In genomic region chr4:129095811-129096454, GRCh38 we compare ENCODE assay signal across 8 cellular contexts. TPM values are rescaled to one million over a fixed set of nuclear protein-coding genes. Genes with fewer than 3 reads are reported as not detected.
A peak's percentile ranks its signal among the peaks of the same experiment; 100 is the strongest.
DNase-seq lines count a peak whose midpoint lies in the region; ATAC-seq and TF ChIP-seq lines count a peak whose summit lies in the region.

Gene C4orf33 (plus strand): TSS chr4:129096152. CDS start chr4:129102611, 6,459 bp downstream.

- peak; percentile 41 for ATAC-seq in GM19438 (IDR thresholded peaks at IDR 0.05; ENCODE audit: low read depth, unreplicated experiment)
- ATAC-seq in HG03571 (IDR thresholded peaks at IDR 0.05; ENCODE audit: unreplicated experiment) = peak; percentile 42

- H3K27me3 Mint-ChIP-seq in CD8-positive, alpha-beta memory T cell = no peaks in the 10 kb centered on the region
- H3K27me3 Mint-ChIP-seq in nephron (ENCODE audit: low read depth) = no peaks in the 10 kb centered on the region
- H3K27me3 Mint-ChIP-seq in stimulated activated naive CD8-positive, alpha-beta T cell treated with anti-CD3 and anti-CD28 coated beads, Interleukin-15, Interleukin-2, amounts not matched to agents 100 ng/mL and 50 ng/mL, for 24 hours = no peaks in the 10 kb centered on the region

- no peak for TF ChIP-seq CTCF in nephron (IDR thresholded peaks at IDR 0.05; ENCODE audit: unreplicated experiment in 3 of 3)

- peak within 1 kb of the TSS; percentile 89 for H3K27ac ChIP-seq in CD8-positive, alpha-beta memory T cell (ENCODE audit: low read depth, low read length)

- POLR2A ChIA-PET in CD8-positive, alpha-beta memory T cell (lab: Charles Lee) = no interaction called here

- no peaks in the 10 kb centered on the region for H3K9me3 ChIP-seq in CD8-positive, alpha-beta memory T cell (ENCODE audit: low read length)

- no peaks in the 10 kb centered on the region for H3K9me3 Mint-ChIP-seq in CD8-positive, alpha-beta memory T cell
- H3K9me3 Mint-ChIP-seq in nephron = no peaks in the 10 kb centered on the region
- no peaks in the 10 kb centered on the region for H3K9me3 Mint-ChIP-seq in stimulated activated naive CD8-positive, alpha-beta T cell treated with anti-CD3 and anti-CD28 coated beads, Interleukin-15, Interleukin-2, amounts not matched to agents 100 ng/mL and 50 ng/mL, for 24 hours

- DNase-seq in CD8-positive, alpha-beta memory T cell = peak; percentile 53 to 83 (median 70)
- DNase-seq in RKO (ENCODE audit: low spot score) (peak; percentile 87), fibroblast of peridontal ligament (ENCODE audit: extremely low read depth) (peak; percentile 77)
- peak; percentile 36 to 51 for DNase-seq in activated T-helper 1 cell treated with anti-CD3 and anti-CD28 coated beads, Interleukin-2, amount 50 U/mL, for 16 hours (ENCODE audit: low read depth in 1 of 2, low spot score in 1 of 2)

- peaks cover 24% of the 10 kb centered on the region for H3K4me1 ChIP-seq in CD8-positive, alpha-beta memory T cell (ENCODE audit: insufficient read depth, low read length)

- peak within 1 kb of the TSS in 7 of 8 donors; percentile 48 to 99 (median 98) for H3K27ac Mint-ChIP-seq in CD8-positive, alpha-beta memory T cell
- peak within 1 kb of the TSS; percentile 95 to 99 (median 98) for H3K27ac Mint-ChIP-seq in nephron
- H3K27ac Mint-ChIP-seq in stimulated activated naive CD8-positive, alpha-beta T cell treated with anti-CD3 and anti-CD28 coated beads, Interleukin-15, Interleukin-2, amounts not matched to agents 100 ng/mL and 50 ng/mL, for 24 hours = peak within 1 kb of the TSS; percentile 93

- H3K4me1 Mint-ChIP-seq in CD8-positive, alpha-beta memory T cell = peaks cover 24 to 40% (median 33%) of the 10 kb centered on the region in 3 donors
- peaks cover 13% of the 10 kb centered on the region for H3K4me1 Mint-ChIP-seq in nephron
- peaks cover 36% of the 10 kb centered on the region for H3K4me1 Mint-ChIP-seq in stimulated activated naive CD8-positive, alpha-beta T cell treated with anti-CD3 and anti-CD28 coated beads, Interleukin-15, Interleukin-2, amounts not matched to agents 100 ng/mL and 50 ng/mL, for 24 hours (ENCODE audit: low read depth)

- peaks cover 0 to 4% (median 0%) of the 10 kb centered on the region in 3 donors for H3K36me3 Mint-ChIP-seq in CD8-positive, alpha-beta memory T cell
- H3K36me3 Mint-ChIP-seq in nephron (ENCODE audit: low read depth) = no peaks in the 10 kb centered on the region
- H3K36me3 Mint-ChIP-seq in stimulated activated naive CD8-positive, alpha-beta T cell treated with anti-CD3 and anti-CD28 coated beads, Interleukin-15, Interleukin-2, amounts not matched to agents 100 ng/mL and 50 ng/mL, for 24 hours (ENCODE audit: low read depth) = no peaks in the 10 kb centered on the region

- CTCF ChIA-PET in CD8-positive, alpha-beta memory T cell (lab: Charles Lee) = interaction anchor here (1.0 kb wide), 1 partner anchor 312 kb away, joined by 3 read pairs; no protein-coding TSS in a partner anchor

- H3K4me3 Mint-ChIP-seq in CD8-positive, alpha-beta memory T cell = peak within 1 kb of the TSS; percentile 94 to 99 (median 97)
- H3K4me3 Mint-ChIP-seq in nephron = peak within 1 kb of the TSS; percentile 88 to 98 (median 95)
- peak within 1 kb of the TSS; percentile 96 for H3K4me3 Mint-ChIP-seq in stimulated activated naive CD8-positive, alpha-beta T cell treated with anti-CD3 and anti-CD28 coated beads, Interleukin-15, Interleukin-2, amounts not matched to agents 100 ng/mL and 50 ng/mL, for 24 hours

- H3K27me3 ChIP-seq in CD8-positive, alpha-beta memory T cell (ENCODE audit: insufficient read depth, low read length, poor library complexity, severe bottlenecking) = no peaks in the 10 kb centered on the region

- H3K36me3 ChIP-seq in CD8-positive, alpha-beta memory T cell (ENCODE audit: insufficient read depth, low read length) = no peaks in the 10 kb centered on the region

- peak within 1 kb of the TSS; percentile 97 for H3K4me3 ChIP-seq in CD8-positive, alpha-beta memory T cell (ENCODE audit: low read length)

RNA-seq across cellular contexts. Expression of gene C4orf33, which starts in this region (rescaled TPM):
- 1 to 10 TPM; 6.8 to 7.5 TPM for total RNA-seq in CD8-positive, alpha-beta memory T cell
- polyA plus RNA-seq in CD8-positive, alpha-beta memory T cell = 6.0 TPM

Comparison
In these comparisons a context has a peak if more than half of its experiments do, and no peak if none do; other contexts are left out.
1. Peak in every context shown above with its lines: DNase-seq, ATAC-seq, H3K4me3 ChIP-seq and H3K27ac ChIP-seq.